ENCODE assay signal across 16 cellular contexts in the genomic region with DNA sequence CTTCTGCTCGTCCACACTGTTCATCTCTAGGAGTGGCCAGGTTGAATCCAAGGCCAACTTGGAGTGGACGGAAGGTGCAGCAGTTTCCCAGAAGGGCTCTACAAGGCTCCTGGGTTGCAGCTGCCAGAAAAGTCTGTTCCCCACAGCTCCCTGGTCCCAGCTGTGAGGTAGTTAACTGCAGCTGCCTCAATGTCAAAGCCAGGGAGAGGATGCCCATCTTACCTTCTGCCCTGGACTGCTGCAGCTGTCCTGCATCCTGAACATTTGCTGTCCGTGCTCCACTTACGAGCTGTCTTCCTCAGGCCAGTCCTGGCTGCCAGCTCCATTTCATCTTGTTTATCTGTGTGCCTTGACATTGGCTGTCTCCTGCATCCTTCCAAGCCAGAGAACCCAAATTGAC.
DNase-seq lines count a peak whose midpoint lies in the region; ATAC-seq and TF ChIP-seq lines count a peak whose summit lies in the region.
"Had no signal": no experiment of that assay in that cellular context is flagged by ENCODE, and none has a peak within 500 bp of the region (broad histone marks: within the 10 kb centered on the region; RNA-seq: fewer than 3 reads in every experiment).

No MANE protein-coding gene starts in this region.

- peaks cover 18% of the 10 kb centered on the region for H3K36me3 Mint-ChIP-seq in CD4-positive, CD25-positive, alpha-beta regulatory T cell
- no peaks in the 10 kb centered on the region for H3K36me3 Mint-ChIP-seq in T-helper 17 cell (ENCODE audit: low read depth)

- peaks cover 25% of the 10 kb centered on the region for H3K36me3 ChIP-seq in CD4-positive, CD25-positive, alpha-beta regulatory T cell (ENCODE audit: control insufficient read depth, insufficient read depth, low read length)
- H3K36me3 ChIP-seq in spleen, result peaks cover 0 to 10% (median 0%) of the 10 kb centered on the region in 6 donors

- in situ Hi-C loops in GM13977 (cut with MboI; ENCODE audit: low pct_unique_long_range_greater_than_20kb, low sequenced_read_pairs, unreplicated experiment), result no loop called here

- ATAC-seq in CD4-positive, CD25-positive, alpha-beta regulatory T cell (ENCODE audit: low read depth in 2 of 2), result no peak
- no peak for ATAC-seq in T-helper 17 cell
- ATAC-seq: GM23338, HCT116, Right ventricle myocardium inferior had no signal

- H3K27ac ChIP-seq in CD4-positive, CD25-positive, alpha-beta regulatory T cell (ENCODE audit: insufficient read depth, low read length, poor library complexity, severe bottlenecking), result no peak overlapping the region
- no peak overlapping the region for H3K27ac ChIP-seq in spleen

- peaks cover 0 to 2% (median 0%) of the 10 kb centered on the region in 7 donors for H3K9me3 Mint-ChIP-seq in CD4-positive, CD25-positive, alpha-beta regulatory T cell
- H3K9me3 Mint-ChIP-seq: GM23338 had no signal

- no peak for TF ChIP-seq POLR2A in spleen (IDR thresholded peaks at IDR 0.05)

- no peaks in the 10 kb centered on the region for H3K9me3 ChIP-seq in CD4-positive, CD25-positive, alpha-beta regulatory T cell (ENCODE audit: control insufficient read depth in 2 of 2, low read length in 2 of 2)
- H3K9me3 ChIP-seq in T-helper 17 cell (ENCODE audit: control insufficient read depth, low read length, poor library complexity, severe bottlenecking), result no peaks in the 10 kb centered on the region
- no peaks in the 10 kb centered on the region for H3K9me3 ChIP-seq in spleen

- DNase-seq in CD4-positive, CD25-positive, alpha-beta regulatory T cell, result no peak
- DNase-seq in T-helper 17 cell (no peak), left kidney (ENCODE audit: low read depth, low spot score) (peak; percentile 40), spleen (peak; percentile 27), NAMALWA (ENCODE audit: low spot score) (no peak), GM13977 (ENCODE audit: low spot score) (no peak), A172 (ENCODE audit: low spot score) (no peak)
- DNase-seq: C1 segment of cervical spinal cord, GDM1, NCI-H1694 treated with DMSO at 0.1 percent for 48 hours, NCI-H2107, NCI-H2227 treated with DMSO at 0.1 percent for 48 hours, NCI-H774 had no signal

- intact Hi-C loops in spleen (cut with DNase I; ENCODE audit: low total_unique reads), result no loop called here

- TF ChIP-seq CTCF in spleen (IDR thresholded peaks at IDR 0.05 in 8 of 11, conservative IDR thresholded peaks at IDR 0.05 in 3 of 11) (no peak), GM13977 (IDR thresholded peaks at IDR 0.05; ENCODE audit: extremely low read depth, insufficient read depth, missing control alignments) (no peak)

- H3K27ac Mint-ChIP-seq in CD4-positive, CD25-positive, alpha-beta regulatory T cell, result peak overlapping the region; percentile 42 to 88 (median 86)
- peak overlapping the region; percentile 89 for H3K27ac Mint-ChIP-seq in T-helper 17 cell
- H3K27ac Mint-ChIP-seq: GM23338 had no signal

- 76 to 86% (median 82%) methylated on average over 4 of the region's 4 CpGs for WGBS in spleen, 5 donors

- no peak overlapping the region for H3K4me3 ChIP-seq in CD4-positive, CD25-positive, alpha-beta regulatory T cell (ENCODE audit: low read depth, low read length)
- H3K4me3 ChIP-seq in spleen, result no peak overlapping the region
- H3K4me3 ChIP-seq: GM23338 had no signal

- peak overlapping the region in 2 of 4 donors; percentile 29 to 64 for H3K4me3 Mint-ChIP-seq in CD4-positive, CD25-positive, alpha-beta regulatory T cell
- H3K4me3 Mint-ChIP-seq in T-helper 17 cell, result no peak overlapping the region
- H3K4me3 Mint-ChIP-seq: GM23338 had no signal

- H3K4me1 ChIP-seq in CD4-positive, CD25-positive, alpha-beta regulatory T cell (ENCODE audit: control insufficient read depth, insufficient read depth, low read length, poor library complexity, severe bottlenecking), result peaks cover 50% of the 10 kb centered on the region
- peaks cover 0 to 93% (median 30%) of the 10 kb centered on the region in 6 donors for H3K4me1 ChIP-seq in spleen

- H3K27me3 Mint-ChIP-seq in CD4-positive, CD25-positive, alpha-beta regulatory T cell, result no peaks in the 10 kb centered on the region
- no peaks in the 10 kb centered on the region for H3K27me3 Mint-ChIP-seq in T-helper 17 cell

- no peaks in the 10 kb centered on the region for H3K27me3 ChIP-seq in CD4-positive, CD25-positive, alpha-beta regulatory T cell (ENCODE audit: control insufficient read depth, insufficient read depth, low read length)
- H3K27me3 ChIP-seq in spleen (replicated peaks in 1 of 7), result no peaks in the 10 kb centered on the region

- peaks cover 16 to 89% (median 50%) of the 10 kb centered on the region in 4 donors for H3K4me1 Mint-ChIP-seq in CD4-positive, CD25-positive, alpha-beta regulatory T cell
- H3K4me1 Mint-ChIP-seq in T-helper 17 cell, result peaks cover 51% of the 10 kb centered on the region

Comparison
In these comparisons a context has a peak if more than half of its experiments do, and no peak if none do; other contexts are left out.
1. DNase-seq: peak in left kidney (single experiment) and spleen (single experiment); none in CD4-positive, CD25-positive, alpha-beta regulatory T cell (0 of 3), T-helper 17 cell (0 of 3), NAMALWA (single experiment), GM13977 (single experiment) and A172 (single experiment).